Comparison of ENCODE assay signal across 10 cellular contexts in the genomic region with DNA sequence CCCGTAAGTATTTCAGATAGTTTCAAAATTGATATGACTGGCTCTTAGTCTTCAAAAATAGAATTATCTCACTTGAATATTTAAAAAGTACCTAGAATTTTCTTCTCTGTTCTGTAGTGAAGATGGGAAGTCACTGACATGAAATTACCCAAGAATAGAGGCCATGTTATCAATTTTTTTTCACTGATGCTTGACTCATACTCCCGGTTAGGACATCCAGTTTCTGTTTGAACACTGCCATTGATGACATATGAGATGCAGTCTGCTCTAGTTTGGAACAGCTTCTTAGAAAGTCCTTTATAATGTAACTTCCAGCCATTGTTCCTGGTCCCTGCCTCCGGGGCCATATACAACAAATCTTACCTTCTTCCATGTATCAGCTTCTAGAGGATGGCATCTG. TPM values are rescaled to one million over a fixed set of nuclear protein-coding genes. Genes with fewer than 3 reads are reported as not detected.
DNase-seq lines count a peak whose midpoint lies in the region; ATAC-seq and TF ChIP-seq lines count a peak whose summit lies in the region.
"Had no signal": no experiment of that assay in that cellular context is flagged by ENCODE, and none has a peak within 500 bp of the region (broad histone marks: within the 10 kb centered on the region; RNA-seq: fewer than 3 reads in every experiment).

No MANE protein-coding gene starts in this region.

- ATAC-seq in GM18861 (IDR thresholded peaks at IDR 0.05; ENCODE audit: unreplicated experiment) (peak; percentile 63), GM21737 (IDR thresholded peaks at IDR 0.05; ENCODE audit: unreplicated experiment) (peak; percentile 53), HG03175 (IDR thresholded peaks at IDR 0.05; ENCODE audit: unreplicated experiment) (no peak)

- H3K4me2 ChIP-seq in osteoblast (ENCODE audit: insufficient read depth, low read length), result peak overlapping the region; percentile 5
- no peak overlapping the region for H3K4me2 ChIP-seq in OCI-LY7 (ENCODE audit: low read length)

- TF ChIP-seq CTCF in RWPE1 (conservative IDR thresholded peaks at IDR 0.05; ENCODE audit: low read depth) (no peak), osteoblast (IDR thresholded peaks at IDR 0.05; ENCODE audit: extremely low read depth, low read depth, low read length) (no peak), OCI-LY7 (conservative IDR thresholded peaks at IDR 0.05; ENCODE audit: low read length) (no peak)

- H3K4me1 ChIP-seq in osteoblast (ENCODE audit: insufficient read depth, low read length), result peaks cover 4% of the 10 kb centered on the region
- no peaks in the 10 kb centered on the region for H3K4me1 ChIP-seq in OCI-LY7 (ENCODE audit: insufficient read depth, low read length, poor library complexity, severe bottlenecking)

- H2AFZ ChIP-seq in osteoblast (ENCODE audit: low read length) (no peak overlapping the region), OCI-LY7 (ENCODE audit: low read length) (no peak overlapping the region)

- no TSS peak for BruUV-seq in OCI-LY7 (replicated peaks; lab: Mats Ljungman, UMichigan)

- H4K20me1 ChIP-seq in osteoblast (ENCODE audit: insufficient read depth, low read length) (no peaks in the 10 kb centered on the region), OCI-LY7 (ENCODE audit: insufficient read depth, low read length) (no peaks in the 10 kb centered on the region)

- peak; percentile 27 for DNase-seq in RWPE1 (ENCODE audit: low spot score)
- DNase-seq in osteoblast (ENCODE audit: insufficient read length, low spot score, missing footprints), result no peak
- DNase-seq in OCI-LY7 (ENCODE audit: low spot score), result no peak
- DNase-seq in NCI-H2081 (lab: John Stamatoyannopoulos, UW), result no peak
- DNase-seq in DMS153 treated with DMSO at 0.1 percent for 48 hours (lab: John Stamatoyannopoulos, UW; ENCODE audit: unreplicated experiment), result no peak
- DNase-seq: cerebellar nuclear complex, NCI-H1417 treated with DMSO at 0.1 percent for 48 hours had no signal

- H3K27me3 ChIP-seq in osteoblast (ENCODE audit: insufficient read depth, low read length), result no peaks in the 10 kb centered on the region

- H3K9me2 ChIP-seq in OCI-LY7 (ENCODE audit: insufficient read depth, low read length), result no peaks in the 10 kb centered on the region

- intact Hi-C loops in OCI-LY7 (cut with micrococcal nuclease; ENCODE audit: unreplicated experiment), result no loop called here

- H3K27ac ChIP-seq in RWPE1, result no peak overlapping the region
- peak overlapping the region; percentile 29 for H3K27ac ChIP-seq in osteoblast (ENCODE audit: low read depth, low read length)
- H3K27ac ChIP-seq in OCI-LY7 (ENCODE audit: low read depth, low read length, poor library complexity, severe bottlenecking), result no peak overlapping the region

- no peak overlapping the region for H3K4me3 ChIP-seq in osteoblast (ENCODE audit: insufficient read depth, low read length)
- no peak overlapping the region for H3K4me3 ChIP-seq in OCI-LY7 (ENCODE audit: low read depth, low read length, poor library complexity, severe bottlenecking)

- POLR2A ChIA-PET in RWPE1 (lab: Yijun Ruan, JAX; ENCODE audit: low non-redundant PET), result no interaction called here
- POLR2A ChIA-PET in OCI-LY7 (lab: Charles Lee), result interaction anchor here (0.5 kb wide), 1 partner anchor 348 kb away, joined by 3 read pairs; no protein-coding TSS in a partner anchor

- H3K79me2 ChIP-seq in osteoblast (ENCODE audit: insufficient read depth, low read length) (peaks cover 74% of the 10 kb centered on the region), OCI-LY7 (ENCODE audit: insufficient read depth, low read depth, low read length) (no peaks in the 10 kb centered on the region)

- H3K9me3 ChIP-seq in osteoblast (ENCODE audit: low read depth, low read length) (no peaks in the 10 kb centered on the region), OCI-LY7 (ENCODE audit: low read length) (no peaks in the 10 kb centered on the region)

- H3K36me3 ChIP-seq in osteoblast (ENCODE audit: insufficient read depth, low read length) (peaks cover 11% of the 10 kb centered on the region), OCI-LY7 (ENCODE audit: insufficient read depth, low read length) (no peaks in the 10 kb centered on the region)

- CTCF ChIA-PET in RWPE1 (lab: Yijun Ruan, JAX) (interaction anchor here (0.6 kb wide), 1 partner anchor 98 kb away, joined by 3 read pairs; no protein-coding TSS in a partner anchor), OCI-LY7 (lab: Charles Lee; ENCODE audit: unreplicated experiment) (no interaction called here)

RNA-seq across cellular contexts. Expression of gene MAP3K20, which starts 26.0 kb away (rescaled TPM):
- total RNA-seq in osteoblast (55.7 and 56.1 TPM in 2 replicates), OCI-LY7 (2022) (17.3 and 17.9 TPM in 2 replicates)
- 8.2 and 9.1 TPM in 2 replicates for total RNA-seq in OCI-LY7 (2014; rRNA removed; shearing (Covaris generic))
